In the genomic region with DNA sequence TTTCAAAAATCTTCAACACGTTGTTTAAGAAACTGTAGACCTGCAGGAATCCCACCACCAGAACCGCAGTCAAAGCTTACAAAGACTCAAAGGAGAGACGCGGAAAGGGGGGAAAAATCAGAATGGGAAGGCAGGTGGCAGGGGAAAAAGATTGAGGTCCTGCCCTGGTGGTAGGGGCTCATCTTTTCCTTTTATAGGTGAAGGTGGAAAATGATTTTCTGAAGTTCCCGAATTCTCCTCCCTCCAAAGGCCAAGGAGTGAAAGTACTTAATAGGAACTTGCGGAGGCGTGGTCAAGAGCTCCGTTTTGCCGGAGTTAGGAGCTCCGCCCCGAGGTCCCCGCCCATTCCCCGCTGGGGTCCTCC, we compare ENCODE assay signal across 8 cellular contexts. TPM values are rescaled to one million over a fixed set of nuclear protein-coding genes. Genes with fewer than 3 reads are reported as not detected.
A peak's percentile ranks its signal among the peaks of the same experiment; 100 is the strongest.
DNase-seq lines count a peak whose midpoint lies in the region; FAIRE-seq and TF ChIP-seq lines count a peak whose summit lies in the region.

No MANE protein-coding gene starts in this region.

- POLR2A ChIA-PET in GM10248 (lab: Yijun Ruan, JAX), result interaction anchor here (0.6 to 2.3 kb wide), 9 partner anchors 11 to 710 kb away, joined by 3 to 10 read pairs (median 6); no protein-coding TSS in a partner anchor

- CTCF ChIA-PET in GM10248 (lab: Yijun Ruan, JAX), result interaction anchor here (0.6 to 1.8 kb wide), 10 partner anchors 10 to 308 kb away, joined by 3 to 6 read pairs (median 4); no protein-coding TSS in a partner anchor

- H3K4me1 ChIP-seq in OCI-LY3 (ENCODE audit: low read length) (peaks cover 24% of the 10 kb centered on the region), sigmoid colon (peaks cover 0 to 40% (median 32%) of the 10 kb centered on the region in 4 donors)

- FAIRE-seq in GM19239 (lab: Jason Lieb, UNC), result no peak

- H3K4me2 ChIP-seq in OCI-LY3 (ENCODE audit: low read length), result peak overlapping the region; percentile 75

- intact Hi-C loops in sigmoid colon (cut with DNase I), result loop anchor here (10.0 kb wide), 2 partner anchors 423 to 993 kb away; a partner anchor contains a TSS

- H3K9me3 ChIP-seq in OCI-LY3 (ENCODE audit: insufficient read depth, low read length) (no peaks in the 10 kb centered on the region), sigmoid colon (no peaks in the 10 kb centered on the region)

- peaks cover 38% of the 10 kb centered on the region for H3K79me2 ChIP-seq in OCI-LY3 (ENCODE audit: low read length)

- TF ChIP-seq CTCF in OCI-LY3 (IDR thresholded peaks at IDR 0.05; ENCODE audit: low read depth, low read length) (no peak), sigmoid colon (IDR thresholded peaks at IDR 0.05) (peak in 1 of 4 experiments; percentile 14), GM10248 (IDR thresholded peaks at IDR 0.05; ENCODE audit: control extremely low read depth, extremely low read depth, low read depth, missing control alignments) (no peak)

- H4K20me1 ChIP-seq in OCI-LY3 (ENCODE audit: insufficient read depth, low read length), result peaks cover 21% of the 10 kb centered on the region

- peak overlapping the region; percentile 94 for H2AFZ ChIP-seq in OCI-LY3 (ENCODE audit: low read depth, low read length)

- TF ChIP-seq EP300 in sigmoid colon (IDR thresholded peaks at IDR 0.05), result no peak

- DNase-seq in activated T-cell treated with anti-CD3 and anti-CD28 coated beads for 4 hours (peak; percentile 67), amniotic stem cell (lab: John Stamatoyannopoulos, UW) (peak; percentile 90), hepatic stellate cell (ENCODE audit: low spot score) (peak; percentile 88), sigmoid colon (peak; percentile 98), GM19239 (ENCODE audit: insufficient read length, low spot score) (no peak), GM10248 (ENCODE audit: extremely low spot score) (no peak)
- no peak for DNase-seq in activated T-cell treated with anti-CD3 and anti-CD28 coated beads, Interleukin-2, amount 50 U/mL, for 1 hour

- H3K36me3 ChIP-seq in OCI-LY3 (replicated peaks; ENCODE audit: low read depth, low read length) (no peaks in the 10 kb centered on the region), sigmoid colon (no peaks in the 10 kb centered on the region)

- no peaks in the 10 kb centered on the region for H3K27me3 ChIP-seq in OCI-LY3 (ENCODE audit: low read depth, low read length)
- H3K27me3 ChIP-seq in sigmoid colon, result no peaks in the 10 kb centered on the region

- H3K9ac ChIP-seq in OCI-LY3 (ENCODE audit: low read length), result peak overlapping the region; percentile 97

- H3K4me3 ChIP-seq in OCI-LY3 (ENCODE audit: low read length) (peak overlapping the region; percentile 99), sigmoid colon (peak overlapping the region; percentile 64 to 91 (median 68))

- H3K27ac ChIP-seq in OCI-LY3 (ENCODE audit: low read length) (peak overlapping the region; percentile 89), sigmoid colon (peak overlapping the region; percentile 95 to 98 (median 98))

- no peak for TF ChIP-seq POLR2A in sigmoid colon (IDR thresholded peaks at IDR 0.05)

- 0% methylated on average over 13 of the region's 13 CpGs for WGBS in sigmoid colon, 2 donors

RNA-seq across cellular contexts. Expression of a gene that starts 0.7 kb away (rescaled TPM):
- total RNA-seq in sigmoid colon, result 10 to 100 TPM; 19.7 to 36.8 (median 27.5) TPM
- 10 to 100 TPM; 16.2 to 24.7 (median 20.0) TPM for polyA plus RNA-seq in sigmoid colon

RNA-seq across cellular contexts. Expression of a gene that starts 1.2 kb away (rescaled TPM):
- 10 to 100 TPM; 49.7 to 74.5 (median 72.1) TPM for total RNA-seq in sigmoid colon
- polyA plus RNA-seq in sigmoid colon, result 10 to 100 TPM; 21.4 to 52.5 (median 33.0) TPM

RNA-seq across cellular contexts. Expression of a gene that starts 46.5 kb away (rescaled TPM):
- 100 to 1,000 TPM in 3 of 4 donors, 10 to 100 TPM in 1; 64.3 to 140 (median 127) TPM for total RNA-seq in sigmoid colon
- 100 to 1,000 TPM; 179 to 327 (median 236) TPM for polyA plus RNA-seq in sigmoid colon

Comparison
In these comparisons a context has a peak if more than half of its experiments do, and no peak if none do; other contexts are left out.
1. DNase-seq: peak in activated T-cell treated with anti-CD3 and anti-CD28 coated beads for 4 hours (single experiment), amniotic stem cell (single experiment), hepatic stellate cell (single experiment) and sigmoid colon (single experiment); none in activated T-cell treated with anti-CD3 and anti-CD28 coated beads, Interleukin-2, amount 50 U/mL, for 1 hour (single experiment), GM19239 (single experiment) and GM10248 (single experiment).